In genomic region chr17:2410951-2411350, GRCh38 we compare ENCODE assay signal across 18 cellular contexts.
"Had no signal": no experiment of that assay in that cellular context is flagged by ENCODE, and none has a peak within 500 bp of the region (broad histone marks: within the 10 kb centered on the region; RNA-seq: fewer than 3 reads in every experiment).

No MANE protein-coding gene starts in this region.

- H3K9me3 Mint-ChIP-seq: activated CD4-positive, alpha-beta T cell treated with anti-CD3 and anti-CD28 coated beads, Interleukin-2, amount 10 ng/mL, durations not matched to agents 7 days and 5 days; activated naive CD8-positive, alpha-beta T cell treated with anti-CD3 and anti-CD28 coated beads, Interleukin-2, amount 10 ng/mL, durations not matched to agents 7 days and 5 days; activated T-helper 1 cell treated with anti-CD3 and anti-CD28 coated beads, Interleukin-12 subunit alpha, Interleukin-12 subunit beta, Interleukin-2, Interleukin-4 antibody, amounts not matched to agents 30 ng/mL and 10 ng/mL and 1 ng/mL, durations not matched to agents 14 hours and 24 hours and 36 hours; nephron; stimulated activated naive B cell treated with anti-CD40 and anti-IgM and Interleukin-4, amounts not matched to agents 10 μg/mL and 1 μg/mL and 100 μg/mL, for 72 hours had no signal

- H3K4me2 ChIP-seq: hepatocyte had no signal

- H3K9me3 ChIP-seq: breast epithelium, pancreas, transverse colon had no signal

- ATAC-seq: left ventricle myocardium superior; pancreas; stimulated activated naive B cell treated with anti-CD40 and anti-IgM and Interleukin-4, amounts not matched to agents 10 μg/mL and 1 μg/mL and 100 μg/mL, for 72 hours had no signal

- DNase-seq: activated CD4-positive, alpha-beta T cell treated with anti-CD3 and anti-CD28 coated beads, Interleukin-2, amount 10 ng/mL, durations not matched to agents 7 days and 5 days; activated CD4-positive, CD25-positive, alpha-beta regulatory T cell; activated naive CD8-positive, alpha-beta T cell treated with anti-CD3 and anti-CD28 coated beads, Interleukin-2, amount 10 ng/mL, durations not matched to agents 7 days and 5 days; anterior cingulate cortex; dorsolateral prefrontal cortex; erythroblast; kidney; left ventricle myocardium superior; mesendoderm; pancreas; stimulated activated CD4-positive, alpha-beta T cell treated with anti-CD3 and anti-CD28 coated beads, Interleukin-2, amount 100 ng/mL, for 48 hours; stimulated activated naive B cell treated with anti-CD40 and anti-IgM and Interleukin-4, amounts not matched to agents 10 μg/mL and 1 μg/mL and 100 μg/mL, for 72 hours; T-helper 2 cell; transverse colon had no signal

- H3K27ac Mint-ChIP-seq: activated CD4-positive, alpha-beta T cell treated with anti-CD3 and anti-CD28 coated beads, Interleukin-2, amount 10 ng/mL, durations not matched to agents 7 days and 5 days; activated naive CD8-positive, alpha-beta T cell treated with anti-CD3 and anti-CD28 coated beads, Interleukin-2, amount 10 ng/mL, durations not matched to agents 7 days and 5 days; activated T-helper 1 cell treated with anti-CD3 and anti-CD28 coated beads, Interleukin-12 subunit alpha, Interleukin-12 subunit beta, Interleukin-2, Interleukin-4 antibody, amounts not matched to agents 30 ng/mL and 10 ng/mL and 1 ng/mL, durations not matched to agents 14 hours and 24 hours and 36 hours; nephron; stimulated activated naive B cell treated with anti-CD40 and anti-IgM and Interleukin-4, amounts not matched to agents 10 μg/mL and 1 μg/mL and 100 μg/mL, for 72 hours had no signal

- H3K27me3 Mint-ChIP-seq: activated CD4-positive, alpha-beta T cell treated with anti-CD3 and anti-CD28 coated beads, Interleukin-2, amount 10 ng/mL, durations not matched to agents 7 days and 5 days; activated naive CD8-positive, alpha-beta T cell treated with anti-CD3 and anti-CD28 coated beads, Interleukin-2, amount 10 ng/mL, durations not matched to agents 7 days and 5 days; stimulated activated naive B cell treated with anti-CD40 and anti-IgM and Interleukin-4, amounts not matched to agents 10 μg/mL and 1 μg/mL and 100 μg/mL, for 72 hours had no signal

- H2AFZ ChIP-seq: hepatocyte had no signal

- H3K4me3 Mint-ChIP-seq: activated CD4-positive, alpha-beta T cell treated with anti-CD3 and anti-CD28 coated beads, Interleukin-2, amount 10 ng/mL, durations not matched to agents 7 days and 5 days; activated naive CD8-positive, alpha-beta T cell treated with anti-CD3 and anti-CD28 coated beads, Interleukin-2, amount 10 ng/mL, durations not matched to agents 7 days and 5 days; activated T-helper 1 cell treated with anti-CD3 and anti-CD28 coated beads, Interleukin-12 subunit alpha, Interleukin-12 subunit beta, Interleukin-2, Interleukin-4 antibody, amounts not matched to agents 30 ng/mL and 10 ng/mL and 1 ng/mL, durations not matched to agents 14 hours and 24 hours and 36 hours; nephron; stimulated activated naive B cell treated with anti-CD40 and anti-IgM and Interleukin-4, amounts not matched to agents 10 μg/mL and 1 μg/mL and 100 μg/mL, for 72 hours had no signal

- H3K36me3 ChIP-seq: breast epithelium, pancreas, transverse colon had no signal

- H3K27me3 ChIP-seq: breast epithelium, dorsolateral prefrontal cortex, hepatocyte, pancreas, transverse colon had no signal

- H3K27ac ChIP-seq: breast epithelium, hepatocyte, transverse colon had no signal

- H3K4me3 ChIP-seq: breast epithelium, dorsolateral prefrontal cortex, hepatocyte, pancreas, transverse colon had no signal

- H3K4me1 Mint-ChIP-seq: activated naive CD8-positive, alpha-beta T cell treated with anti-CD3 and anti-CD28 coated beads, Interleukin-2, amount 10 ng/mL, durations not matched to agents 7 days and 5 days had no signal
